1 cellular context compared by ENCODE assay signal in genomic region chr19:34193876-34194275, GRCh38.
TF ChIP-seq lines count a peak whose summit lies in the region.

No MANE protein-coding gene starts in this region.

TF ChIP-seq in GM12878, 131 proteins besides CTCF, POLR2A, EP300 and RAD21:
- TF ChIP-seq ZNF24 (IDR thresholded peaks at IDR 0.05) (no peak), SIN3A (IDR thresholded peaks at IDR 0.05; ENCODE audit: low read depth, low read length) (no peak), NR2C2 (IDR thresholded peaks at IDR 0.05; ENCODE audit: borderline replicate concordance, control insufficient read depth, insufficient read length, low read depth) (no peak), ZNF384 (IDR thresholded peaks at IDR 0.05; ENCODE audit: borderline replicate concordance, low read depth, low read length) (no peak), PRDM15 (CRISPR knock-in tag; IDR thresholded peaks at IDR 0.05) (no peak), NR2C1 (IDR thresholded peaks at IDR 0.05) (no peak), SUPT20H (IDR thresholded peaks at IDR 0.05; ENCODE audit: borderline replicate concordance, control insufficient read depth, low read depth, low read length) (no peak), LARP7 (IDR thresholded peaks at IDR 0.05) (no peak), MYB (IDR thresholded peaks at IDR 0.05; ENCODE audit: borderline replicate concordance, low read depth, low read length) (no peak), ZSCAN29 (IDR thresholded peaks at IDR 0.05) (no peak), POLR2AphosphoS5 (IDR thresholded peaks at IDR 0.05; ENCODE audit: low read length) (no peak), RB1 (IDR thresholded peaks at IDR 0.05; ENCODE audit: borderline replicate concordance) (no peak), BCL3 (IDR thresholded peaks at IDR 0.05; ENCODE audit: borderline replicate concordance, insufficient read depth, low read depth, low read length, poor library complexity, severe bottlenecking) (no peak), KDM1A (IDR thresholded peaks at IDR 0.05; ENCODE audit: borderline replicate concordance) (no peak), CBFB (IDR thresholded peaks at IDR 0.05; ENCODE audit: low read depth) (no peak)
- TF ChIP-seq, protein P1, sequence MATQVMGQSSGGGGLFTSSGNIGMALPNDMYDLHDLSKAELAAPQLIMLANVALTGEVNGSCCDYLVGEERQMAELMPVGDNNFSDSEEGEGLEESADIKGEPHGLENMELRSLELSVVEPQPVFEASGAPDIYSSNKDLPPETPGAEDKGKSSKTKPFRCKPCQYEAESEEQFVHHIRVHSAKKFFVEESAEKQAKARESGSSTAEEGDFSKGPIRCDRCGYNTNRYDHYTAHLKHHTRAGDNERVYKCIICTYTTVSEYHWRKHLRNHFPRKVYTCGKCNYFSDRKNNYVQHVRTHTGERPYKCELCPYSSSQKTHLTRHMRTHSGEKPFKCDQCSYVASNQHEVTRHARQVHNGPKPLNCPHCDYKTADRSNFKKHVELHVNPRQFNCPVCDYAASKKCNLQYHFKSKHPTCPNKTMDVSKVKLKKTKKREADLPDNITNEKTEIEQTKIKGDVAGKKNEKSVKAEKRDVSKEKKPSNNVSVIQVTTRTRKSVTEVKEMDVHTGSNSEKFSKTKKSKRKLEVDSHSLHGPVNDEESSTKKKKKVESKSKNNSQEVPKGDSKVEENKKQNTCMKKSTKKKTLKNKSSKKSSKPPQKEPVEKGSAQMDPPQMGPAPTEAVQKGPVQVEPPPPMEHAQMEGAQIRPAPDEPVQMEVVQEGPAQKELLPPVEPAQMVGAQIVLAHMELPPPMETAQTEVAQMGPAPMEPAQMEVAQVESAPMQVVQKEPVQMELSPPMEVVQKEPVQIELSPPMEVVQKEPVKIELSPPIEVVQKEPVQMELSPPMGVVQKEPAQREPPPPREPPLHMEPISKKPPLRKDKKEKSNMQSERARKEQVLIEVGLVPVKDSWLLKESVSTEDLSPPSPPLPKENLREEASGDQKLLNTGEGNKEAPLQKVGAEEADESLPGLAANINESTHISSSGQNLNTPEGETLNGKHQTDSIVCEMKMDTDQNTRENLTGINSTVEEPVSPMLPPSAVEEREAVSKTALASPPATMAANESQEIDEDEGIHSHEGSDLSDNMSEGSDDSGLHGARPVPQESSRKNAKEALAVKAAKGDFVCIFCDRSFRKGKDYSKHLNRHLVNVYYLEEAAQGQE (IDR thresholded peaks at IDR 0.05; ENCODE audit: low read depth, low read length) = no peak
- TF ChIP-seq, protein P2, sequence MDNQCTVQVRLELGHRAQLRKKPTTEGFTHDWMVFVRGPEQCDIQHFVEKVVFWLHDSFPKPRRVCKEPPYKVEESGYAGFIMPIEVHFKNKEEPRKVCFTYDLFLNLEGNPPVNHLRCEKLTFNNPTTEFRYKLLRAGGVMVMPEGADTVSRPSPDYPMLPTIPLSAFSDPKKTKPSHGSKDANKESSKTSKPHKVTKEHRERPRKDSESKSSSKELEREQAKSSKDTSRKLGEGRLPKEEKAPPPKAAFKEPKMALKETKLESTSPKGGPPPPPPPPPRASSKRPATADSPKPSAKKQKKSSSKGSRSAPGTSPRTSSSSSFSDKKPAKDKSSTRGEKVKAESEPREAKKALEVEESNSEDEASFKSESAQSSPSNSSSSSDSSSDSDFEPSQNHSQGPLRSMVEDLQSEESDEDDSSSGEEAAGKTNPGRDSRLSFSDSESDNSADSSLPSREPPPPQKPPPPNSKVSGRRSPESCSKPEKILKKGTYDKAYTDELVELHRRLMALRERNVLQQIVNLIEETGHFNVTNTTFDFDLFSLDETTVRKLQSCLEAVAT (IDR thresholded peaks at IDR 0.05) = no peak
TF ChIP-seq in GM12878: peak in this region for 0.
